In the genomic region with DNA sequence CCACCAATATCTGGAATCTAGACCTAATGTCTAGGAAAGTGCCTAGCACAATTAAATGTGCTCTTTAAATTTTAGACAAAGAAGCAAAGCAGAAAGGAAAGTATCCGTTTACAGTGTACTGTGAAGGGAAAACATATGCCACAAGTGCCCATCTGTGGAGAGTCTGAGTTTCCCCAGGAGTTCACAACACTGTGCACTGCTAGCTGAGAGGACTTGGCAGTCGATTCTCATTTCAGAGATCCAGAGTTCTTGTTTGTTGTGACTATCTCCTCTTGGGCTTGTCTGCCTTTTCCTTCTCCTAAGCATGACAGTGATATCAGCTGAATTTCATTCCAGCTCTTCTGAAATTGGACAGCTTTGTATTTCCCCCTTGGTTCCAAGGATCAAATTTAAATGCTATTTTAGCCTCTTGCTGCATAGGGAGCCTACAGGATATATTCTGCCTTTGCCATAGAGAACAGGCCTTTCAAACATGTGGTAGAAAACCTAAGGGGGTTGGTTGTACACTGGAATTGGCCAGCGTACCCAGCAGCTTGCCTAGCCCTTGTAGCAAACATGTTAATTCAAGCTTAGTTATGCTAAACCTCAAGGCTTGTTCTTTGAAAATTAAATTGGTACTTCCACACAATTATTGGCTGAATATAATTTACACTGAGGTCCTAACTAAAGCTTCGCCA, we compare ENCODE assay signal across 18 cellular contexts.
DNase-seq lines count a peak whose midpoint lies in the region; ATAC-seq, FAIRE-seq and TF ChIP-seq lines count a peak whose summit lies in the region.
"Had no signal": no experiment of that assay in that cellular context is flagged by ENCODE, and none has a peak within 500 bp of the region (broad histone marks: within the 10 kb centered on the region; RNA-seq: fewer than 3 reads in every experiment).

No MANE protein-coding gene starts in this region.

- peaks cover 0 to 6% (median 5%) of the 10 kb centered on the region in 3 donors for H3K4me1 ChIP-seq in pancreas
- H3K4me1 ChIP-seq: Caco-2, colonic mucosa, testis had no signal

- FAIRE-seq in HTR-8/SVneo (lab: Jason Lieb, UNC) (peak; percentile 88), pancreas (lab: Jason Lieb, UNC) (no peak)
- FAIRE-seq: GM12878 had no signal

- TF ChIP-seq CTCF in pancreas (IDR thresholded peaks at IDR 0.05): no peak

- peak overlapping the region in 3 of 4 donors; percentile 10 to 38 (median 36) for H3K27ac ChIP-seq in pancreas
- H3K27ac ChIP-seq: colonic mucosa, testis had no signal

- H3K36me3 ChIP-seq in pancreas: no peaks in the 10 kb centered on the region
- H3K36me3 ChIP-seq: colonic mucosa had no signal

- intact Hi-C loops in pancreas (cut with DNase I): no loop called here

- peak; percentile 89 to 96 (median 92) for ATAC-seq in pancreas
- ATAC-seq in HG03521 (IDR thresholded peaks at IDR 0.05; ENCODE audit: unreplicated experiment): no peak
- no peak for ATAC-seq in GM19328 (IDR thresholded peaks at IDR 0.05; ENCODE audit: unreplicated experiment)
- ATAC-seq in HG02981 (IDR thresholded peaks at IDR 0.05; ENCODE audit: unreplicated experiment): no peak
- ATAC-seq: GM12878, HCT116, natural killer cell had no signal

- 46 to 49% methylated on average over 4 of the region's 4 CpGs for WGBS in pancreas, 2 donors

- no peak for DNase-seq in HTR-8/SVneo (ENCODE audit: insufficient read length, low spot score)
- peak; percentile 97 for DNase-seq in NCI-H446 treated with DMSO at 0.1 percent for 48 hours (lab: John Stamatoyannopoulos, UW)
- DNase-seq in fibroblast of the conjunctiva (ENCODE audit: low read depth): peak; percentile 51
- DNase-seq in pancreas: peak in 1 of 6 donors; percentile 8
- DNase-seq in NCI-H2029 (lab: John Stamatoyannopoulos, UW): no peak
- DNase-seq: activated CD4-positive, alpha-beta T cell treated with anti-CD3 and anti-CD28 coated beads, Interleukin-2, amount 10 ng/mL, durations not matched to agents 7 days and 5 days; activated gamma-delta T cell treated with Interleukin-2 at 50 U/mL for 16 hours; Caco-2; colonic mucosa; natural killer cell; SW 1271; testis had no signal

- no peaks in the 10 kb centered on the region for H3K9me3 ChIP-seq in pancreas
- H3K9me3 ChIP-seq: Caco-2, colonic mucosa, testis had no signal

- no peaks in the 10 kb centered on the region for H3K27me3 ChIP-seq in pancreas
- H3K27me3 ChIP-seq: colonic mucosa, testis had no signal

- H3K4me3 ChIP-seq in pancreas: no peak overlapping the region
- H3K4me3 ChIP-seq: colonic mucosa, GM12878, lung, testis had no signal

Comparison
In these comparisons a context has a peak if more than half of its experiments do, and no peak if none do; other contexts are left out.
1. DNase-seq: peak in NCI-H446 treated with DMSO at 0.1 percent for 48 hours (single experiment) and fibroblast of the conjunctiva (single experiment); none in HTR-8/SVneo (single experiment) and NCI-H2029 (single experiment).
2. ATAC-seq: peak in pancreas (4 of 4); none in HG03521 (single experiment), GM19328 (single experiment) and HG02981 (single experiment).